Comparison of ENCODE assay signal across 10 cellular contexts in the genomic region with DNA sequence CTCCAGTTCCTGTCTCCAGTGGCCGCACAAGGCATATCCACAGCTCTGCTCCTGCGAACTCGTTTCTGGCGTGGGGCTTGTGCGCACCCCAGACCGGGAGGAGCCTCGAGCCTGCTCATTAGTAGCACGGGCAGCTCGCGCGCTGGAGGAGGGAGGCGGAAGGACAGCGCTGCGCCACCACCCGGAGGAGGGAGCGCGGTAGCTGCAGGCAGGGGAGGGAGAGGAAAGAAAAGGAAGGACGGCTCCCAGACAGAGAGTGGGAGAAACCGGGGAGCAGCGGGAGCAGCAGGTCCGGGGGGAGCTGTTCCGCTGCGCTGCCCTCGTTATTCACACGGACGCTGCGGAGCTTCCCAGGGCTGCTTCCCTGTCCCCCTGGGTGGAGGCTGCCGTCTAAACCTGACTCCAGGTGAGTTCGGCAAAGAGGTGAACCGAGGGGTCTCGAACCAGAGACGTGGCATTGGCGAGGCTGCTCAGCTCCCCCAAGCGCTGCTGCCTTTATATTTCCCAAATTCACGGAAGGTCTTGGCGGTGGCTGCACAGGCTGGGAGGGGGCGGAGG.
A peak's percentile ranks its signal among the peaks of the same experiment; 100 is the strongest.
DNase-seq lines count a peak whose midpoint lies in the region; ATAC-seq and TF ChIP-seq lines count a peak whose summit lies in the region.
"Had no signal": no experiment of that assay in that cellular context is flagged by ENCODE, and none has a peak within 500 bp of the region (broad histone marks: within the 10 kb centered on the region; RNA-seq: fewer than 3 reads in every experiment).

No MANE protein-coding gene starts in this region.

- H3K9me3 ChIP-seq in RWPE2 (ENCODE audit: severe bottlenecking), result no peaks in the 10 kb centered on the region
- no peaks in the 10 kb centered on the region for H3K9me3 ChIP-seq in PC-9 (ENCODE audit: insufficient read depth, low read depth)

- no peaks in the 10 kb centered on the region for H4K20me1 ChIP-seq in PC-9 (ENCODE audit: insufficient read depth)

- H3K4me1 ChIP-seq in RWPE2 (ENCODE audit: insufficient read depth, poor library complexity, severe bottlenecking) (no peaks in the 10 kb centered on the region), PC-9 (replicated peaks; ENCODE audit: insufficient read depth) (no peaks in the 10 kb centered on the region)

- ATAC-seq in RWPE2 (ENCODE audit: low read depth), result peak; percentile 79
- ATAC-seq in HG02759 (IDR thresholded peaks at IDR 0.05; ENCODE audit: unreplicated experiment), result no peak
- no peak for ATAC-seq in HG02588 (IDR thresholded peaks at IDR 0.05; ENCODE audit: unreplicated experiment)
- ATAC-seq: left colon had no signal

- no peaks in the 10 kb centered on the region for H3K9me2 ChIP-seq in PC-9 (ENCODE audit: insufficient read depth)

- H3K36me3 ChIP-seq in RWPE2 (ENCODE audit: low read depth) (no peaks in the 10 kb centered on the region), PC-9 (ENCODE audit: low read depth) (no peaks in the 10 kb centered on the region)

- no peaks in the 10 kb centered on the region for H3F3A ChIP-seq in PC-9 (ENCODE audit: insufficient read depth, low read depth)

- POLR2A ChIA-PET in PC-9 (lab: Charles Lee; ENCODE audit: unreplicated experiment), result no interaction called here

- H3K27me3 ChIP-seq in RWPE2 (ENCODE audit: insufficient read depth, poor library complexity, severe bottlenecking) (peaks cover 37% of the 10 kb centered on the region), PC-9 (ENCODE audit: insufficient read depth, low read depth) (no peaks in the 10 kb centered on the region; the same call in 1 of the 2 replicates)

- no peak overlapping the region for H3K4me2 ChIP-seq in PC-9

- H2AFZ ChIP-seq in PC-9, result no peak overlapping the region

- BruUV-seq in PC-9 (replicated peaks; lab: Mats Ljungman, UMichigan), result no TSS peak

- no peak overlapping the region for H3K4me3 ChIP-seq in RWPE2 (ENCODE audit: severe bottlenecking)
- H3K4me3 ChIP-seq in PC-9, result no peak overlapping the region

- intact Hi-C loops in PC-9 (cut with micrococcal nuclease; ENCODE audit: unreplicated experiment), result no loop called here

- CTCF ChIA-PET in PC-9 (lab: Charles Lee), result no interaction called here

- no peak overlapping the region for H3K27ac ChIP-seq in RWPE2 (ENCODE audit: poor library complexity, severe bottlenecking)
- H3K27ac ChIP-seq in PC-9, result no peak overlapping the region

- no peaks in the 10 kb centered on the region for H3K79me2 ChIP-seq in PC-9 (ENCODE audit: low read depth)

- TF ChIP-seq CTCF in RWPE2 (IDR thresholded peaks at IDR 0.05; ENCODE audit: poor library complexity, severe bottlenecking) (no peak), PC-9 (conservative IDR thresholded peaks at IDR 0.05) (no peak)

- DNase-seq in HCEC 1CT (peak; percentile 84), RWPE2 (ENCODE audit: low spot score) (peak; percentile 38), hepatic stellate cell (ENCODE audit: low spot score) (peak; percentile 12), retina (peak; percentile 85), activated gamma-delta T cell treated with Interleukin-2 at 50 U/mL for 16 hours (no peak), PC-9 (no peak)
- DNase-seq: left colon; stimulated activated CD8-positive, alpha-beta memory T cell treated with anti-CD3 and anti-CD28 coated beads, Interleukin-4, amount 100 ng/mL, for 48 hours had no signal

Comparison
In these comparisons a context has a peak if more than half of its experiments do, and no peak if none do; other contexts are left out.
1. DNase-seq: peak in HCEC 1CT (single experiment), RWPE2 (single experiment), hepatic stellate cell (single experiment) and retina (single experiment); none in activated gamma-delta T cell treated with Interleukin-2 at 50 U/mL for 16 hours (single experiment) and PC-9 (0 of 2).